Comparison of ENCODE assay signal across 2 cellular contexts in genomic region chr12:3761116-3761770, GRCh38.
TF ChIP-seq lines count a peak whose summit lies in the region.

No MANE protein-coding gene starts in this region.

TF ChIP-seq in GM23338, 12 proteins besides CTCF, POLR2A, EP300 and RAD21 (continued from another document):
- no peak for TF ChIP-seq REST (IDR thresholded peaks at IDR 0.05; ENCODE audit: unreplicated experiment)
- TF ChIP-seq CREB1 (CRISPR knock-in tag; IDR thresholded peaks at IDR 0.05; ENCODE audit: low read depth): no peak
- TF ChIP-seq JUNB (IDR thresholded peaks at IDR 0.05; ENCODE audit: unreplicated experiment): no peak

TF ChIP-seq in H1, 55 proteins besides CTCF, POLR2A, EP300 and RAD21 (continued from another document):
- TF ChIP-seq ATF3 (IDR thresholded peaks at IDR 0.05; ENCODE audit: insufficient read depth, low read depth, low read length): no peak
- no peak for TF ChIP-seq EGR1 (IDR thresholded peaks at IDR 0.05; ENCODE audit: borderline replicate concordance, low read depth, low read length)
- no peak for TF ChIP-seq RNF2 (IDR thresholded peaks at IDR 0.05; ENCODE audit: borderline replicate concordance, low read depth, low read length, missing control alignments, poor library complexity, severe bottlenecking)
